In the genomic region with DNA sequence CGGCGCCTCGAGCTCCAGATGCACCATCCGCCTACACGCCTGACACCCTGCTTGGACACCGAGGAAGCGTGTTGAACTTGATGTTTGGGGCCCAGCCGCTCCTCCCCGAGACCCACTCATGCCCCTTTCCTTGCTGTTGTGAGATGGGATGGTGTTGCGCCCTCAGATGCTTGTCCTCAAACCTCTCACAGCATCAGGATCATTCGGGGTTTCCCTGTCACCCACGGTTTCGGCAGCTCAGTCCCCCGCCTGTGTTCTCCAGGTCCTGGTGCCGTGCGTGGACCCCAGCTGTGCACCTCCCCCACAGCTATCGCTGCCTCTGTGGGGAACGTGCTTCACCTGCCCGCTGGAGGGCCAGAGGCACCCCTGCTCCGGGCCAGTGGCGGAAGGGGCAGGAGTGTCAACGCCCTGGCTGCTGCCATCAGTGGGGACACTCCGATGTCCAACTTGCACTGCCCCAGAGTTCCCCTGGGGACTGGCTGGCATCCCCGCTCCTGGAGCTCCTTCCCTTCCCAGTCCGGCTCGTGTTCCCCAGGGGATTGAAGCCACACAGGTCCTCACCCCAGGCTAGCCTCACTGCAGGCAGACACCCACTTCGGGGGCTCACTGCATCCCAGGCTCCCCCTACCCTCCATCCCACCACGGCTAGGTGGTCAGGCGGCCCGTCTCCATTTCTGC, we compare ENCODE assay signal across 23 cellular contexts.
DNase-seq lines count a peak whose midpoint lies in the region; ATAC-seq and TF ChIP-seq lines count a peak whose summit lies in the region.
"Had no signal": no experiment of that assay in that cellular context is flagged by ENCODE, and none has a peak within 500 bp of the region (broad histone marks: within the 10 kb centered on the region; RNA-seq: fewer than 3 reads in every experiment).

No MANE protein-coding gene starts in this region.

- H3K27me3 Mint-ChIP-seq in GM23338 (ENCODE audit: insufficient read depth, low read depth, poor library complexity): peaks cover 8% of the 10 kb centered on the region
- H3K27me3 Mint-ChIP-seq in WTC11 (ENCODE audit: low read depth): no peaks in the 10 kb centered on the region; the same call in 1 of the 2 replicates
- no peaks in the 10 kb centered on the region for H3K27me3 Mint-ChIP-seq in stimulated activated naive CD8-positive, alpha-beta T cell treated with anti-CD3 and anti-CD28 coated beads, Interleukin-15, amount 100 ng/mL, for 72 hours

- H3K4me1 ChIP-seq in GM23338 (ENCODE audit: insufficient read depth) (no peaks in the 10 kb centered on the region), left lung (no peaks in the 10 kb centered on the region), spleen (no peaks in the 10 kb centered on the region)
- H3K4me1 ChIP-seq: SJCRH30 had no signal

- no peak for TF ChIP-seq POLR2A in spleen (IDR thresholded peaks at IDR 0.05)

- no peak overlapping the region for H3K27ac Mint-ChIP-seq in GM23338
- no peak overlapping the region for H3K27ac Mint-ChIP-seq in WTC11
- no peak overlapping the region for H3K27ac Mint-ChIP-seq in stimulated activated naive CD8-positive, alpha-beta T cell treated with anti-CD3 and anti-CD28 coated beads, Interleukin-15, amount 100 ng/mL, for 72 hours
- H3K27ac Mint-ChIP-seq: CD8-positive, alpha-beta memory T cell had no signal

- H3K9me3 Mint-ChIP-seq in GM23338 (no peaks in the 10 kb centered on the region), WTC11 (no peaks in the 10 kb centered on the region)
- no peaks in the 10 kb centered on the region for H3K9me3 Mint-ChIP-seq in stimulated activated naive CD8-positive, alpha-beta T cell treated with anti-CD3 and anti-CD28 coated beads, Interleukin-15, amount 100 ng/mL, for 72 hours

- POLR2A ChIA-PET in WTC11 (lab: Charles Lee): no interaction called here

- no peaks in the 10 kb centered on the region for H3K9me2 ChIP-seq in GM23338 (ENCODE audit: insufficient read depth)

- H3K9me3 ChIP-seq in left lung (no peaks in the 10 kb centered on the region), spleen (no peaks in the 10 kb centered on the region)
- H3K9me3 ChIP-seq: SJCRH30 had no signal

- no peak for TF ChIP-seq CTCF in GM23338 (conservative IDR thresholded peaks at IDR 0.05; ENCODE audit: low read depth in 2 of 2)
- no peak for TF ChIP-seq CTCF in WTC11 (IDR thresholded peaks at IDR 0.05)
- TF ChIP-seq CTCF in left lung (IDR thresholded peaks at IDR 0.05): no peak
- no peak for TF ChIP-seq CTCF in spleen (IDR thresholded peaks at IDR 0.05 in 8 of 11, conservative IDR thresholded peaks at IDR 0.05 in 3 of 11)

- H3K4me3 Mint-ChIP-seq in GM23338 (no peak overlapping the region), WTC11 (no peak overlapping the region)
- H3K4me3 Mint-ChIP-seq in stimulated activated naive CD8-positive, alpha-beta T cell treated with anti-CD3 and anti-CD28 coated beads, Interleukin-15, amount 100 ng/mL, for 72 hours: no peak overlapping the region
- H3K4me3 Mint-ChIP-seq: CD8-positive, alpha-beta memory T cell had no signal

- WGBS in spleen, 5 donors: 83 to 88% (median 86%) methylated on average over 27 to 30 of the region's 30 CpGs

- no peak overlapping the region for H2AFZ ChIP-seq in GM23338

- CTCF ChIA-PET in WTC11 (lab: Charles Lee): interaction anchor here (1.0 kb wide), 1 partner anchor 62 kb away, joined by 3 read pairs; no protein-coding TSS in a partner anchor

- H3K4me2 ChIP-seq in GM23338: no peak overlapping the region

- no peaks in the 10 kb centered on the region for H3F3A ChIP-seq in GM23338 (replicated peaks; ENCODE audit: low read depth)

- H3K27ac ChIP-seq in GM23338 (ENCODE audit: low read depth): no peak overlapping the region
- no peak overlapping the region for H3K27ac ChIP-seq in left lung
- H3K27ac ChIP-seq in spleen: no peak overlapping the region
- H3K27ac ChIP-seq: C4-2B, SJCRH30 had no signal

- ATAC-seq in GM23338: peak; percentile 23; the same call in 1 of the 3 replicates
- ATAC-seq in WTC11: no peak
- no peak for ATAC-seq in left lung
- no peak for ATAC-seq in stimulated activated naive CD8-positive, alpha-beta T cell treated with anti-CD3 and anti-CD28 coated beads, Interleukin-15, amount 100 ng/mL, for 72 hours
- ATAC-seq: K562, PC-3 had no signal

- no peaks in the 10 kb centered on the region for H3K36me3 Mint-ChIP-seq in GM23338 (ENCODE audit: low read depth)
- H3K36me3 Mint-ChIP-seq in WTC11: no peaks in the 10 kb centered on the region
- H3K36me3 Mint-ChIP-seq: CD8-positive, alpha-beta memory T cell had no signal

- no peaks in the 10 kb centered on the region; the same call in 1 of the 2 replicates for H4K20me1 ChIP-seq in GM23338 (replicated peaks; ENCODE audit: insufficient read depth)

- no peaks in the 10 kb centered on the region for H3K4me1 Mint-ChIP-seq in GM23338
- H3K4me1 Mint-ChIP-seq in WTC11: no peaks in the 10 kb centered on the region
- H3K4me1 Mint-ChIP-seq in stimulated activated naive CD8-positive, alpha-beta T cell treated with anti-CD3 and anti-CD28 coated beads, Interleukin-15, amount 100 ng/mL, for 72 hours: no peaks in the 10 kb centered on the region
- H3K4me1 Mint-ChIP-seq: CD8-positive, alpha-beta memory T cell had no signal

- H3K27me3 ChIP-seq in GM23338 (ENCODE audit: insufficient read depth) (no peaks in the 10 kb centered on the region), left lung (peaks cover 0 to 32% of the 10 kb centered on the region in 2 donors), spleen (replicated peaks in 1 of 7) (peaks cover 0 to 15% (median 0%) of the 10 kb centered on the region in 7 donors)

- no peaks in the 10 kb centered on the region for H3K79me2 ChIP-seq in GM23338 (replicated peaks; ENCODE audit: insufficient read depth)

- H3K36me3 ChIP-seq in GM23338 (ENCODE audit: insufficient read depth) (no peaks in the 10 kb centered on the region), left lung (no peaks in the 10 kb centered on the region), spleen (no peaks in the 10 kb centered on the region)
- H3K36me3 ChIP-seq: SJCRH30 had no signal

- no peak overlapping the region for H3K4me3 ChIP-seq in GM23338
- H3K4me3 ChIP-seq in left lung: no peak overlapping the region
- H3K4me3 ChIP-seq in spleen: no peak overlapping the region
- H3K4me3 ChIP-seq: K562, SJCRH30 had no signal

- intact Hi-C loops in left lung (cut with DNase I) (no loop called here), spleen (cut with DNase I; ENCODE audit: low total_unique reads) (no loop called here)

- DNase-seq in GM23338 (ENCODE audit: low spot score): no peak
- peak; percentile 9 for DNase-seq in WTC11 (ENCODE audit: low spot score)
- DNase-seq in left lung: peak; percentile 18 to 64
- peak; percentile 61 for DNase-seq in spleen
- no peak for DNase-seq in stimulated activated naive CD8-positive, alpha-beta T cell treated with anti-CD3 and anti-CD28 coated beads, Interleukin-15, amount 100 ng/mL, for 72 hours
- DNase-seq in T-helper 2 cell: no peak
- DNase-seq in iPS-NIHi11 (ENCODE audit: low spot score): no peak
- no peak for DNase-seq in DMS79 (lab: John Stamatoyannopoulos, UW)
- DNase-seq: CD8-positive, alpha-beta memory T cell; DMS 273 treated with DMSO at 0.1 percent for 48 hours; DMS79 treated with DMSO at 0.1 percent for 48 hours; Kasumi-1; NCI-H1092 treated with DMSO at 0.1 percent for 48 hours; NCI-H1436; NCI-H1930; NCI-H2107; NCI-H446; NCI-H524 treated with DMSO at 0.1 percent for 48 hours; NCI-H774; PC-3; SJCRH30 had no signal

TF ChIP-seq in GM23338, 12 proteins besides CTCF, POLR2A, EP300 and RAD21 (continues in another document):
- no peak for TF ChIP-seq EZH2 (IDR thresholded peaks at IDR 0.05; ENCODE audit: low read depth, unreplicated experiment)
- TF ChIP-seq, protein P1, sequence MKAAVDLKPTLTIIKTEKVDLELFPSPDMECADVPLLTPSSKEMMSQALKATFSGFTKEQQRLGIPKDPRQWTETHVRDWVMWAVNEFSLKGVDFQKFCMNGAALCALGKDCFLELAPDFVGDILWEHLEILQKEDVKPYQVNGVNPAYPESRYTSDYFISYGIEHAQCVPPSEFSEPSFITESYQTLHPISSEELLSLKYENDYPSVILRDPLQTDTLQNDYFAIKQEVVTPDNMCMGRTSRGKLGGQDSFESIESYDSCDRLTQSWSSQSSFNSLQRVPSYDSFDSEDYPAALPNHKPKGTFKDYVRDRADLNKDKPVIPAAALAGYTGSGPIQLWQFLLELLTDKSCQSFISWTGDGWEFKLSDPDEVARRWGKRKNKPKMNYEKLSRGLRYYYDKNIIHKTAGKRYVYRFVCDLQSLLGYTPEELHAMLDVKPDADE (IDR thresholded peaks at IDR 0.05): no peak

TF ChIP-seq in WTC11, 78 proteins besides CTCF, POLR2A, EP300 and RAD21 (continues in another document):
- TF ChIP-seq, protein P2, sequence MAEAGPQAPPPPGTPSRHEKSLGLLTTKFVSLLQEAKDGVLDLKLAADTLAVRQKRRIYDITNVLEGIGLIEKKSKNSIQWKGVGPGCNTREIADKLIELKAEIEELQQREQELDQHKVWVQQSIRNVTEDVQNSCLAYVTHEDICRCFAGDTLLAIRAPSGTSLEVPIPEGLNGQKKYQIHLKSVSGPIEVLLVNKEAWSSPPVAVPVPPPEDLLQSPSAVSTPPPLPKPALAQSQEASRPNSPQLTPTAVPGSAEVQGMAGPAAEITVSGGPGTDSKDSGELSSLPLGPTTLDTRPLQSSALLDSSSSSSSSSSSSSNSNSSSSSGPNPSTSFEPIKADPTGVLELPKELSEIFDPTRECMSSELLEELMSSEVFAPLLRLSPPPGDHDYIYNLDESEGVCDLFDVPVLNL (CRISPR knock-in tag; IDR thresholded peaks at IDR 0.05; ENCODE audit: borderline replicate concordance, low read depth): no peak
- TF ChIP-seq ZNF263 (CRISPR knock-in tag; IDR thresholded peaks at IDR 0.05; ENCODE audit: low read depth): no peak
- TF ChIP-seq, protein P3, sequence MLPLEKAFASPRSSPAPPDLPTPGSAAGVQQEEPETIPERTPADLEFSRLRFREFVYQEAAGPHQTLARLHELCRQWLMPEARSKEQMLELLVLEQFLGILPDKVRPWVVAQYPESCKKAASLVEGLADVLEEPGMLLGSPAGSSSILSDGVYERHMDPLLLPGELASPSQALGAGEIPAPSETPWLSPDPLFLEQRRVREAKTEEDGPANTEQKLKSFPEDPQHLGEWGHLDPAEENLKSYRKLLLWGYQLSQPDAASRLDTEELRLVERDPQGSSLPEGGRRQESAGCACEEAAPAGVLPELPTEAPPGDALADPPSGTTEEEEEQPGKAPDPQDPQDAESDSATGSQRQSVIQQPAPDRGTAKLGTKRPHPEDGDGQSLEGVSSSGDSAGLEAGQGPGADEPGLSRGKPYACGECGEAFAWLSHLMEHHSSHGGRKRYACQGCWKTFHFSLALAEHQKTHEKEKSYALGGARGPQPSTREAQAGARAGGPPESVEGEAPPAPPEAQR (CRISPR knock-in tag; IDR thresholded peaks at IDR 0.05): no peak
- no peak for TF ChIP-seq IRF2 (CRISPR knock-in tag; IDR thresholded peaks at IDR 0.05; ENCODE audit: borderline replicate concordance, low read depth)
- no peak for TF ChIP-seq EMX1 (CRISPR knock-in tag; IDR thresholded peaks at IDR 0.05)
- no peak for TF ChIP-seq MYBL2 (CRISPR knock-in tag; IDR thresholded peaks at IDR 0.05)
- TF ChIP-seq HMGA2 (CRISPR knock-in tag; IDR thresholded peaks at IDR 0.05): no peak

Comparison
In these comparisons a context has a peak if more than half of its experiments do, and no peak if none do; other contexts are left out.
1. DNase-seq: peak in WTC11 (single experiment), left lung (2 of 2) and spleen (single experiment); none in GM23338 (single experiment), stimulated activated naive CD8-positive, alpha-beta T cell treated with anti-CD3 and anti-CD28 coated beads, Interleukin-15, amount 100 ng/mL, for 72 hours (0 of 2), T-helper 2 cell (0 of 5), iPS-NIHi11 (single experiment) and DMS79 (single experiment).